Comparison of ENCODE assay signal across 20 cellular contexts in the genomic region with DNA sequence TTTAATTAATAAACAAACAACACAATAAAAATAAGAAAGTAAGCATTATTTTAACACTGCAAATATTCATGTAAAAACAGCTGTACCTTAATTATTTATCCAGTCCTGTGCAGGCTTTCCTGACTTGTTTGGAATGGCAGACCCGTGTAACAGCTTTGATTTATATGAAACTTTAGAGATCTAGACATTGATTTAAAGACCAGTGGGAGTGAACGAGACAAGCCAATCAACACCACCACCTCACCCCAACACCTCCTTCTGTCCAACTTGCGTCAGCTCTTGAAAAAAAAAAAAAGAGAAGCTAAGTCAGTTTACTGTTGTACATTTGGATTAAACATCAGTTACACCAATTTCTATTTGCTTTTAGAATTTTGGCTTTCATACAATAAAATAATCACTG. TPM values are rescaled to one million over a fixed set of nuclear protein-coding genes. Genes with fewer than 3 reads are reported as not detected.
"Had no signal": no experiment of that assay in that cellular context is flagged by ENCODE, and none has a peak within 500 bp of the region (broad histone marks: within the 10 kb centered on the region; RNA-seq: fewer than 3 reads in every experiment).

No MANE protein-coding gene starts in this region.

- H3K9me3 ChIP-seq: heart left ventricle, right atrium auricular region, stomach had no signal

- FAIRE-seq: endothelial cell of umbilical vein had no signal

- ATAC-seq: foreskin keratinocyte; heart left ventricle; left ventricle myocardium superior; naive thymus-derived CD4-positive, alpha-beta T cell had no signal

- H3K27me3 ChIP-seq: foreskin keratinocyte, heart left ventricle, right atrium auricular region, stomach had no signal

- H3K27ac ChIP-seq: foreskin keratinocyte, heart left ventricle, right atrium auricular region, stomach had no signal

- H3K4me1 ChIP-seq: foreskin keratinocyte, heart left ventricle, right atrium auricular region, stomach had no signal

- H3K36me3 ChIP-seq: heart left ventricle, right atrium auricular region, stomach had no signal

- DNase-seq: endodermal cell; erythroblast; foreskin keratinocyte; heart left ventricle; hippocampal formation; left ventricle myocardium superior; mesendoderm; naive thymus-derived CD4-positive, alpha-beta T cell; nephron progenitor cell; posterior cingulate gyrus; small intestine; stimulated activated CD4-positive, alpha-beta T cell treated with anti-CD3 and anti-CD28 coated beads, Interleukin-12 subunit alpha, Interleukin-12 subunit beta, amount 100 ng/mL, for 4 hours; stimulated activated naive CD4-positive, alpha-beta T cell; stomach; substantia nigra; trophoblast cell had no signal

- H3K4me3 ChIP-seq: heart left ventricle, right atrium auricular region, stomach had no signal

RNA-seq across cellular contexts. Expression of gene SLC38A4, which starts 22.3 kb away (rescaled TPM):
- total RNA-seq: glomerular endothelial cell; mononuclear cell; naive thymus-derived CD4-positive, alpha-beta T cell had no signal
- polyA plus RNA-seq: naive thymus-derived CD4-positive, alpha-beta T cell had no signal
